17 cellular contexts compared by ENCODE assay signal in genomic region chr6:109513571-109514071, GRCh38. TPM values are rescaled to one million over a fixed set of nuclear protein-coding genes. Genes with fewer than 3 reads are reported as not detected.
DNase-seq lines count a peak whose midpoint lies in the region; ATAC-seq, FAIRE-seq and TF ChIP-seq lines count a peak whose summit lies in the region.
"Had no signal": no experiment of that assay in that cellular context is flagged by ENCODE, and none has a peak within 500 bp of the region (broad histone marks: within the 10 kb centered on the region; RNA-seq: fewer than 3 reads in every experiment).

No MANE protein-coding gene starts in this region.

- no peak for TF ChIP-seq RAD21 in HCT116 (IDR thresholded peaks at IDR 0.05; ENCODE audit: low read depth)
- no peak for TF ChIP-seq RAD21 in HepG2 (CRISPR knock-in tag; IDR thresholded peaks at IDR 0.05)

- H3K36me3 ChIP-seq in HCT116 (ENCODE audit: control insufficient read depth in 1 of 2, insufficient read depth in 2 of 2, low read length in 2 of 2) = no peaks in the 10 kb centered on the region
- no peaks in the 10 kb centered on the region for H3K36me3 ChIP-seq in kidney epithelial cell (ENCODE audit: control insufficient read depth, insufficient read depth, low read length)
- H3K36me3 ChIP-seq in HepG2 (replicated peaks in 1 of 2; ENCODE audit: control insufficient read depth in 1 of 2, insufficient read depth in 2 of 2, low read length in 2 of 2) = no peaks in the 10 kb centered on the region
- H3K36me3 ChIP-seq: MG63, sigmoid colon, upper lobe of left lung had no signal

- TF ChIP-seq POLR2A in HCT116 (IDR thresholded peaks at IDR 0.05; ENCODE audit: borderline replicate concordance, extremely low read depth, insufficient read depth, insufficient read length) (no peak), HepG2 (IDR thresholded peaks at IDR 0.05; ENCODE audit: insufficient read depth in 1 of 2, low read depth in 2 of 2, low read length in 2 of 2) (no peak)

- no peak overlapping the region for H3K4me3 ChIP-seq in AG04450 (ENCODE audit: low read depth, low read length)
- H3K4me3 ChIP-seq in HCT116 (replicated peaks in 1 of 2; ENCODE audit: low read depth in 1 of 2, low read length in 2 of 2) = no peak overlapping the region
- no peak overlapping the region for H3K4me3 ChIP-seq in kidney epithelial cell (ENCODE audit: low read depth, low read length)
- H3K4me3 ChIP-seq in HepG2 (replicated peaks in 1 of 3; ENCODE audit: insufficient read depth in 1 of 3, low read depth in 2 of 3, low read length in 3 of 3) = no peak overlapping the region
- H3K4me3 ChIP-seq: BLaER1 treated with 17β-estradiol and CSF1 and Interleukin-3, amounts not matched to agents 10 nM and 100 nM; MG63; sigmoid colon; upper lobe of left lung had no signal

- no peak overlapping the region for H3K4me2 ChIP-seq in HCT116 (ENCODE audit: low read length)
- no peak overlapping the region for H3K4me2 ChIP-seq in HepG2 (ENCODE audit: low read depth, low read length)
- H3K4me2 ChIP-seq: BLaER1 treated with 17β-estradiol and CSF1 and Interleukin-3, amounts not matched to agents 10 nM and 100 nM had no signal

- no peaks in the 10 kb centered on the region for H3K36me3 Mint-ChIP-seq in osteocyte (ENCODE audit: unreplicated experiment)

- H3K27ac Mint-ChIP-seq in osteocyte (ENCODE audit: unreplicated experiment) = no peak overlapping the region
- H3K27ac Mint-ChIP-seq: activated T-cell treated with anti-CD3 and anti-CD28 coated beads, Interleukin-2, amount 50 U/mL, for 24 hours had no signal

- in situ Hi-C loops in HepG2 (cut with HindIII; ENCODE audit: extremely low pct_ligation_motif_present, low pct_unique_long_range_greater_than_20kb) = no loop called here

- no peaks in the 10 kb centered on the region for H3K4me1 Mint-ChIP-seq in osteocyte (ENCODE audit: unreplicated experiment)

- ATAC-seq in HCT116 = no peak
- ATAC-seq in HepG2 = no peak

- POLR2A ChIA-PET in AG04450 (lab: Yijun Ruan, JAX) (no interaction called here), HCT116 (lab: Charles Lee) (no interaction called here), HepG2 (lab: Yijun Ruan, JAX) (no interaction called here)

- H3K27ac ChIP-seq in AG04450 (ENCODE audit: low read depth, low read length) (peak overlapping the region; percentile 3), HCT116 (ENCODE audit: low read depth, low read length) (no peak overlapping the region), HepG2 (ENCODE audit: extremely low read length, insufficient read depth, low read length) (no peak overlapping the region)
- H3K27ac ChIP-seq: BLaER1 treated with 17β-estradiol and CSF1 and Interleukin-3, amounts not matched to agents 10 nM and 100 nM; sigmoid colon; upper lobe of left lung had no signal

- no TSS peak for BruUV-seq in HCT116 (replicated peaks; lab: Mats Ljungman, UMichigan)
- BruUV-seq in HepG2 (replicated peaks; lab: Mats Ljungman, UMichigan) = no TSS peak

- H3K9ac ChIP-seq in HCT116 (ENCODE audit: low read length) (no peak overlapping the region), HepG2 (ENCODE audit: insufficient read depth, low read depth, low read length) (no peak overlapping the region)
- H3K9ac ChIP-seq: BLaER1 treated with 17β-estradiol and CSF1 and Interleukin-3, amounts not matched to agents 10 nM and 100 nM had no signal

- no peaks in the 10 kb centered on the region; the same call in 1 of the 2 replicates for H3K9me2 ChIP-seq in HCT116 (ENCODE audit: insufficient read depth)

- H3K79me2 ChIP-seq in HCT116 (ENCODE audit: insufficient read depth, low read length) (no peaks in the 10 kb centered on the region), HepG2 (ENCODE audit: insufficient read depth, low read length) (no peaks in the 10 kb centered on the region)

- H3K4me1 ChIP-seq in HCT116 (ENCODE audit: control insufficient read depth in 1 of 2, insufficient read depth in 2 of 2, low read length in 2 of 2) = peaks cover 0 to 3% of the 10 kb centered on the region in 2 experiments; a peak in 1 of 4 replicates
- H3K4me1 ChIP-seq in HepG2 (ENCODE audit: insufficient read depth, low read length) = no peaks in the 10 kb centered on the region
- H3K4me1 ChIP-seq: sigmoid colon had no signal

- no peak for FAIRE-seq in HepG2 (lab: Jason Lieb, UNC)
- FAIRE-seq: frontal cortex had no signal

- 43% methylated on average over 2 of the region's 2 CpGs for WGBS in HepG2 (ENCODE audit: low lambda C conversion rate)

- CTCF ChIA-PET in AG04450 (lab: Charles Lee) = no interaction called here
- CTCF ChIA-PET in HCT116 (lab: Charles Lee) = no interaction called here
- CTCF ChIA-PET in HepG2 (lab: Yijun Ruan, JAX; ENCODE audit: low intra/inter-chr PET ratio, low total read pairs) = no interaction called here

- no peaks in the 10 kb centered on the region for H3K9me3 Mint-ChIP-seq in osteocyte (ENCODE audit: unreplicated experiment)
- H3K9me3 Mint-ChIP-seq: activated T-cell treated with anti-CD3 and anti-CD28 coated beads, Interleukin-2, amount 50 U/mL, for 24 hours; central memory CD8-positive, alpha-beta T cell had no signal

- H3K9me3 ChIP-seq in AG04450 (ENCODE audit: control insufficient read depth, insufficient read depth, low read length) (no peaks in the 10 kb centered on the region), HCT116 (ENCODE audit: control insufficient read depth in 1 of 2, insufficient read depth in 1 of 2, low read depth in 1 of 2, low read length in 2 of 2) (no peaks in the 10 kb centered on the region), HepG2 (ENCODE audit: low read length) (no peaks in the 10 kb centered on the region)
- H3K9me3 ChIP-seq: MG63, sigmoid colon, upper lobe of left lung had no signal

- H3K27me3 ChIP-seq in AG04450 (ENCODE audit: control insufficient read depth, insufficient read depth, low read length) (no peaks in the 10 kb centered on the region), HCT116 (ENCODE audit: insufficient read depth, low read length) (no peaks in the 10 kb centered on the region), kidney epithelial cell (ENCODE audit: control insufficient read depth, insufficient read depth, low read length) (no peaks in the 10 kb centered on the region), HepG2 (ENCODE audit: control insufficient read depth in 1 of 2, insufficient read depth in 2 of 2, low read length in 2 of 2) (peaks cover 0 to 2% of the 10 kb centered on the region in 2 experiments; a peak in 1 of 5 replicates)
- H3K27me3 ChIP-seq: BLaER1 treated with 17β-estradiol and CSF1 and Interleukin-3, amounts not matched to agents 10 nM and 100 nM; MG63; sigmoid colon; upper lobe of left lung had no signal

- DNase-seq in AG04450 (ENCODE audit: low read depth, low spot score) = no peak
- no peak for DNase-seq in HCT116 (ENCODE audit: low read depth, low spot score)
- peak; percentile 63 for DNase-seq in astrocyte of the hippocampus (ENCODE audit: low read depth, low spot score)
- DNase-seq in kidney epithelial cell (ENCODE audit: low read depth) = peak; percentile 49
- DNase-seq in osteocyte (ENCODE audit: extremely low spot score, unreplicated experiment) = no peak
- DNase-seq in midbrain (lab: John Stamatoyannopoulos, UW) = no peak
- no peak for DNase-seq in middle frontal gyrus (ENCODE audit: extremely low spot score, low spot score)
- no peak for DNase-seq in HepG2 (ENCODE audit: low spot score)
- DNase-seq: activated T-cell treated with anti-CD3 and anti-CD28 coated beads, Interleukin-2, amount 50 U/mL, for 24 hours; MG63; NCI-H345; SHP77; sigmoid colon; upper lobe of left lung had no signal

- H3K27me3 Mint-ChIP-seq in osteocyte (ENCODE audit: unreplicated experiment) = peaks cover 29% of the 10 kb centered on the region
- H3K27me3 Mint-ChIP-seq: activated T-cell treated with anti-CD3 and anti-CD28 coated beads, Interleukin-2, amount 50 U/mL, for 24 hours; central memory CD8-positive, alpha-beta T cell had no signal

- intact Hi-C loops in HCT116 (cut with micrococcal nuclease) (no loop called here), HepG2 (cut with micrococcal nuclease; ENCODE audit: unreplicated experiment) (no loop called here)

- H2AFZ ChIP-seq in HCT116 (ENCODE audit: low read depth, low read length, poor library complexity, severe bottlenecking) (peak overlapping the region; percentile 63), HepG2 (ENCODE audit: low read length) (no peak overlapping the region)

- RAD21 ChIA-PET in HCT116 (lab: Charles Lee; ENCODE audit: low non-redundant PET in 1 of 2, low total read pairs in 2 of 2, uncharacterized antibody in 2 of 2, unreplicated experiment in 2 of 2) = no interaction called here

- TF ChIP-seq EP300 in HepG2 (IDR thresholded peaks at IDR 0.05; ENCODE audit: low read depth in 2 of 2, low read length in 2 of 2) (no peak), HepG2 (CRISPR knock-in tag; IDR thresholded peaks at IDR 0.05; ENCODE audit: borderline replicate concordance) (no peak)

- no peaks in the 10 kb centered on the region for H4K20me1 ChIP-seq in HCT116 (ENCODE audit: insufficient read depth)
- H4K20me1 ChIP-seq in HepG2 (ENCODE audit: insufficient read depth, low read length) = no peaks in the 10 kb centered on the region
- H4K20me1 ChIP-seq: BLaER1 treated with 17β-estradiol and CSF1 and Interleukin-3, amounts not matched to agents 10 nM and 100 nM had no signal

- TF ChIP-seq CTCF in AG04450 (IDR thresholded peaks at IDR 0.05; ENCODE audit: low read depth, low read length) (no peak), HCT116 (IDR thresholded peaks at IDR 0.05 in 2 of 3, conservative IDR thresholded peaks at IDR 0.05 in 1 of 3; ENCODE audit: borderline replicate concordance in 1 of 3, insufficient read depth in 1 of 3, low read depth in 2 of 3, low read length in 2 of 3) (no peak), kidney epithelial cell (IDR thresholded peaks at IDR 0.05; ENCODE audit: insufficient read depth, low read length, poor library complexity, severe bottlenecking) (no peak), osteocyte (IDR thresholded peaks at IDR 0.05) (no peak), HepG2 (CRISPR knock-in tag; IDR thresholded peaks at IDR 0.05) (no peak)

- no peak overlapping the region for H3K4me3 Mint-ChIP-seq in osteocyte (ENCODE audit: unreplicated experiment)
- H3K4me3 Mint-ChIP-seq: activated T-cell treated with anti-CD3 and anti-CD28 coated beads, Interleukin-2, amount 50 U/mL, for 24 hours; central memory CD8-positive, alpha-beta T cell had no signal

RNA-seq across cellular contexts. Expression of gene ZBTB24, which starts 30.6 kb away (rescaled TPM):
- polyA plus RNA-seq in AG04450 (2011; rRNA removed) = 3.6 and 4.4 TPM in 2 replicates
- polyA minus RNA-seq in AG04450 (2011; rRNA and poly(A)+ RNA removed) = 6.1 and 6.6 TPM in 2 replicates
- 11.3 TPM for total RNA-seq in HCT116 (2021; ENCODE audit: unreplicated experiment)
- 2.8 and 3.7 TPM in 2 replicates for polyA plus RNA-seq in HCT116 (2012)
- total RNA-seq in kidney epithelial cell = 7.7 and 10.9 TPM in 2 replicates
- 6.2 and 6.7 TPM in 2 replicates for total RNA-seq in osteocyte
- 6.2 and 8.7 TPM in 2 replicates for total RNA-seq in HepG2 (2016; rRNA removed; fragmentation: Illumina TruSeq; extraction: Trizol)
- 1.1 and 1.2 TPM in 2 replicates for total RNA-seq in HepG2 (2016; cell fraction: cytosol; rRNA removed; fragmentation: Illumina TruSeq; extraction: Trizol; ENCODE audit: low read depth)
- 6.7 and 8.3 TPM in 2 replicates for total RNA-seq in HepG2 (2016; cell fraction: insoluble cytoplasmic fraction; rRNA removed; fragmentation: Illumina TruSeq; extraction: Trizol)
- total RNA-seq in HepG2 (2016; cell fraction: membrane; rRNA removed; fragmentation: Illumina TruSeq; extraction: Trizol) = 4.0 and 4.6 TPM in 2 replicates
- 5.4 and 5.8 TPM in 2 replicates for total RNA-seq in HepG2 (2016; cell fraction: nucleus; rRNA removed; fragmentation: Illumina TruSeq; extraction: Trizol)
- polyA plus RNA-seq in HepG2 (2011; rRNA removed) = 1.5 and 1.6 TPM in 2 replicates
- polyA plus RNA-seq in HepG2 (2011; cell fraction: cytosol; rRNA removed) = 1.0 and 1.4 TPM in 2 replicates
- 1.5 and 1.7 TPM in 2 replicates for polyA plus RNA-seq in HepG2 (2011; cell fraction: nucleus; rRNA removed)
- 2.3 and 2.8 TPM in 2 replicates for polyA plus RNA-seq in HepG2 (2012)
- polyA plus RNA-seq in HepG2 (2016; cell fraction: cytosol; fragmentation: Illumina TruSeq; extraction: Trizol; ENCODE audit: low read depth) = 0.88 and 0.89 TPM in 2 replicates
- polyA plus RNA-seq in HepG2 (2016; cell fraction: insoluble cytoplasmic fraction; fragmentation: Illumina TruSeq; extraction: Trizol; ENCODE audit: low read depth) = 6.1 and 6.3 TPM in 2 replicates
- 1.9 and 2.0 TPM in 2 replicates for polyA plus RNA-seq in HepG2 (2016; cell fraction: membrane; fragmentation: Illumina TruSeq; extraction: Trizol; ENCODE audit: low read depth)
- 7.1 and 7.4 TPM in 2 replicates for polyA plus RNA-seq in HepG2 (2016; cell fraction: nucleus; fragmentation: Illumina TruSeq; extraction: Trizol; ENCODE audit: insufficient read depth, low read depth)
- 1.3 and 9.1 TPM in 2 replicates for polyA minus RNA-seq in HepG2 (2011; rRNA and poly(A)+ RNA removed; ENCODE audit: low replicate concordance)
- polyA minus RNA-seq in HepG2 (2011; cell fraction: cytosol; rRNA and poly(A)+ RNA removed) = 2.5 and 3.1 TPM in 2 replicates
- polyA minus RNA-seq in HepG2 (2011; cell fraction: nucleus; rRNA and poly(A)+ RNA removed) = 4.1 and 4.4 TPM in 2 replicates

RNA-seq across cellular contexts. Expression of gene MICAL1, which starts 58.0 kb away (rescaled TPM):
- 40.9 and 48.1 TPM in 2 replicates for polyA plus RNA-seq in AG04450 (2011; rRNA removed)
- 47.5 and 60.9 TPM in 2 replicates for polyA minus RNA-seq in AG04450 (2011; rRNA and poly(A)+ RNA removed)
- total RNA-seq in HCT116 (2021; ENCODE audit: unreplicated experiment) = 23.9 TPM
- 18.8 TPM in 2 replicates for polyA plus RNA-seq in HCT116 (2012)
- total RNA-seq in kidney epithelial cell = 52.3 and 53.6 TPM in 2 replicates
- 53.6 and 59.5 TPM in 2 replicates for total RNA-seq in osteocyte
- total RNA-seq in HepG2 (2016; rRNA removed; fragmentation: Illumina TruSeq; extraction: Trizol) = 1.9 and 6.9 TPM in 2 replicates
- 1.1 and 2.9 TPM in 2 replicates for total RNA-seq in HepG2 (2016; cell fraction: cytosol; rRNA removed; fragmentation: Illumina TruSeq; extraction: Trizol; ENCODE audit: low read depth)
- total RNA-seq in HepG2 (2016; cell fraction: insoluble cytoplasmic fraction; rRNA removed; fragmentation: Illumina TruSeq; extraction: Trizol) = 2.2 and 7.5 TPM in 2 replicates
- total RNA-seq in HepG2 (2016; cell fraction: membrane; rRNA removed; fragmentation: Illumina TruSeq; extraction: Trizol) = 0.87 and 1.4 TPM in 2 replicates
- 10.6 and 12.0 TPM in 2 replicates for total RNA-seq in HepG2 (2016; cell fraction: nucleus; rRNA removed; fragmentation: Illumina TruSeq; extraction: Trizol)
- 39.0 and 48.0 TPM in 2 replicates for polyA plus RNA-seq in HepG2 (2011; rRNA removed)
- polyA plus RNA-seq in HepG2 (2011; cell fraction: cytosol; rRNA removed) = 6.7 and 9.8 TPM in 2 replicates
- polyA plus RNA-seq in HepG2 (2011; cell fraction: nucleus; rRNA removed) = 432 and 521 TPM in 2 replicates
- polyA plus RNA-seq in HepG2 (2012) = 10.5 and 18.1 TPM in 2 replicates
- polyA plus RNA-seq in HepG2 (2016; cell fraction: cytosol; fragmentation: Illumina TruSeq; extraction: Trizol; ENCODE audit: low read depth) = 0.25 and 0.36 TPM in 2 replicates
- 2.0 and 2.3 TPM in 2 replicates for polyA plus RNA-seq in HepG2 (2016; cell fraction: insoluble cytoplasmic fraction; fragmentation: Illumina TruSeq; extraction: Trizol; ENCODE audit: low read depth)
- polyA plus RNA-seq in HepG2 (2016; cell fraction: membrane; fragmentation: Illumina TruSeq; extraction: Trizol; ENCODE audit: low read depth) = 0.81 and 0.95 TPM in 2 replicates
- polyA plus RNA-seq in HepG2 (2016; cell fraction: nucleus; fragmentation: Illumina TruSeq; extraction: Trizol; ENCODE audit: insufficient read depth, low read depth) = 40.3 and 54.1 TPM in 2 replicates
- 6.9 and 18.4 TPM in 2 replicates for polyA minus RNA-seq in HepG2 (2011; rRNA and poly(A)+ RNA removed; ENCODE audit: low replicate concordance)
- 4.7 and 5.5 TPM in 2 replicates for polyA minus RNA-seq in HepG2 (2011; cell fraction: cytosol; rRNA and poly(A)+ RNA removed)
- polyA minus RNA-seq in HepG2 (2011; cell fraction: nucleus; rRNA and poly(A)+ RNA removed) = 36.2 and 38.4 TPM in 2 replicates

Comparison
In these comparisons a context has a peak if more than half of its experiments do, and no peak if none do; other contexts are left out.
1. DNase-seq: peak in astrocyte of the hippocampus (single experiment) and kidney epithelial cell (single experiment); none in AG04450 (single experiment), HCT116 (single experiment), osteocyte (single experiment), midbrain (single experiment), middle frontal gyrus (single experiment) and HepG2 (single experiment).